In the genomic region with DNA sequence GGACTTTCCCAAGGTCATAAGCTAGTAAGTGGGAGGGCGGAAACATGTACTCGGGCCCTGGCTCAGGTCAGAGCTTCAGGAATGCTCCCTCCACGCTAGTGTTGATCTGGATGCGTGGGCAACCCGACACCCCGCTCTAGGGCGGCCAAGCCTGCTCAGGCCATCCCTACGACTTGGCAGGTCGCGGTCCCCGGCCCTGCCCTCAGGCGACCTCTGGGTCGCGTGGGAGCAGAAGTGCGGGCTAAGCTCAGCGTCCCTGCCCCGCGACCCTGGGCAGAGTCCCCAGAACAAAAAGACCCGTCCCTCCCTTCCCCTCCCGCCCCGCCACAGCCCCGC, we compare ENCODE assay signal across 8 cellular contexts. TPM values are rescaled to one million over a fixed set of nuclear protein-coding genes. Genes with fewer than 3 reads are reported as not detected.
DNase-seq lines count a peak whose midpoint lies in the region; ATAC-seq and TF ChIP-seq lines count a peak whose summit lies in the region.

No MANE protein-coding gene starts in this region.

- H3K9me2 ChIP-seq in OCI-LY1 (ENCODE audit: low read depth, low read length), result no peaks in the 10 kb centered on the region

- H3K36me3 Mint-ChIP-seq in activated naive CD4-positive, alpha-beta T cell treated with anti-CD3 and anti-CD28 coated beads, Interleukin-2, amount 50 U/mL, for 24 hours, result no peaks in the 10 kb centered on the region

- no peak for DNase-seq in activated naive CD4-positive, alpha-beta T cell treated with anti-CD3 and anti-CD28 coated beads, Interleukin-2, amount 50 U/mL, for 16 hours
- DNase-seq in dorsolateral prefrontal cortex, result no peak
- DNase-seq in uterus, result peak in 1 of 2 donors; percentile 93
- DNase-seq in HEK293T (ENCODE audit: extremely low spot score), result no peak

- no peaks in the 10 kb centered on the region for H3K9me3 Mint-ChIP-seq in activated naive CD4-positive, alpha-beta T cell treated with anti-CD3 and anti-CD28 coated beads, Interleukin-2, amount 50 U/mL, for 24 hours

- POLR2A ChIA-PET in HEK293T (lab: Yijun Ruan, JAX), result interaction anchor here (0.7 to 3.6 kb wide), 26 partner anchors 13 to 452 kb away, joined by 3 to 43 read pairs (median 4); partner anchors contain the start of genes ACO2, PHF5A, PMM1 and RANGAP1

- intact Hi-C loops in dorsolateral prefrontal cortex (cut with DNase I) (loop anchor here in 1 of 2 donors (2.0 kb wide), 1 partner anchor 14 kb away; no protein-coding TSS in a partner anchor), uterus (cut with DNase I; ENCODE audit: low total_unique reads) (no loop called here)

- no peak for TF ChIP-seq CTCF in OCI-LY1 (IDR thresholded peaks at IDR 0.05; ENCODE audit: low read length)
- TF ChIP-seq CTCF in dorsolateral prefrontal cortex (IDR thresholded peaks at IDR 0.05 in 54 of 56, conservative IDR thresholded peaks at IDR 0.05 in 2 of 56; ENCODE audit: low read depth in 1 of 56, partially characterized antibody in 56 of 56), result peak in 1 of 56 donors; percentile 8
- TF ChIP-seq CTCF in uterus (IDR thresholded peaks at IDR 0.05), result no peak

- CTCF ChIA-PET in HEK293T (lab: Yijun Ruan, JAX), result interaction anchor here (1.2 to 1.4 kb wide), 2 partner anchors 15 to 146 kb away, joined by 3 to 4 read pairs; no protein-coding TSS in a partner anchor

- no peaks in the 10 kb centered on the region for H3K27me3 Mint-ChIP-seq in activated naive CD4-positive, alpha-beta T cell treated with anti-CD3 and anti-CD28 coated beads, Interleukin-2, amount 50 U/mL, for 24 hours

- peaks cover 23% of the 10 kb centered on the region for H3K4me1 Mint-ChIP-seq in activated naive CD4-positive, alpha-beta T cell treated with anti-CD3 and anti-CD28 coated beads, Interleukin-2, amount 50 U/mL, for 24 hours

- H3K27ac Mint-ChIP-seq in activated naive CD4-positive, alpha-beta T cell treated with anti-CD3 and anti-CD28 coated beads, Interleukin-2, amount 50 U/mL, for 24 hours, result no peak overlapping the region

- no peaks in the 10 kb centered on the region for H3F3A ChIP-seq in OCI-LY1 (ENCODE audit: insufficient read depth, low read length)

- H3K4me2 ChIP-seq in OCI-LY1 (ENCODE audit: low read length), result peak overlapping the region; percentile 72

- peak overlapping the region; percentile 65 for H3K9ac ChIP-seq in OCI-LY1 (ENCODE audit: low read length)

- peak; percentile 16 for ATAC-seq in HG02852 (IDR thresholded peaks at IDR 0.05; ENCODE audit: unreplicated experiment)

- peaks cover 22% of the 10 kb centered on the region for H3K4me1 ChIP-seq in OCI-LY1 (ENCODE audit: insufficient read depth, low read length, severe bottlenecking)
- peaks cover 15% of the 10 kb centered on the region for H3K4me1 ChIP-seq in mononuclear cell (ENCODE audit: insufficient read depth, low read length)
- peaks cover 0 to 13% of the 10 kb centered on the region in 2 donors for H3K4me1 ChIP-seq in uterus

- no peak overlapping the region for H2AFZ ChIP-seq in OCI-LY1 (ENCODE audit: low read length)

- H4K20me1 ChIP-seq in OCI-LY1 (ENCODE audit: insufficient read depth, low read length), result no peaks in the 10 kb centered on the region

- peak overlapping the region; percentile 90 for H3K4me3 Mint-ChIP-seq in activated naive CD4-positive, alpha-beta T cell treated with anti-CD3 and anti-CD28 coated beads, Interleukin-2, amount 50 U/mL, for 24 hours

- no peaks in the 10 kb centered on the region for H3K9me3 ChIP-seq in OCI-LY1 (ENCODE audit: low read length)
- no peaks in the 10 kb centered on the region for H3K9me3 ChIP-seq in mononuclear cell (ENCODE audit: low read depth, low read length)
- H3K9me3 ChIP-seq in uterus, result no peaks in the 10 kb centered on the region

- no peaks in the 10 kb centered on the region for H3K79me2 ChIP-seq in OCI-LY1 (ENCODE audit: insufficient read depth, low read length)

- H3K36me3 ChIP-seq in OCI-LY1 (ENCODE audit: insufficient read depth, low read length) (no peaks in the 10 kb centered on the region), uterus (no peaks in the 10 kb centered on the region)

- TF ChIP-seq POLR2A in uterus (IDR thresholded peaks at IDR 0.05), result peak; percentile 72 to 88

- H3K27me3 ChIP-seq in OCI-LY1 (ENCODE audit: insufficient read depth, low read length) (no peaks in the 10 kb centered on the region; the same call in 1 of the 2 replicates), dorsolateral prefrontal cortex (no peaks in the 10 kb centered on the region), mononuclear cell (ENCODE audit: insufficient read depth, low read length) (no peaks in the 10 kb centered on the region), uterus (no peaks in the 10 kb centered on the region)

- peak overlapping the region; percentile 70 for H3K4me3 ChIP-seq in OCI-LY1 (ENCODE audit: low read depth, low read length, poor library complexity, severe bottlenecking)
- H3K4me3 ChIP-seq in dorsolateral prefrontal cortex, result peak overlapping the region; percentile 46 to 96 (median 86)
- H3K4me3 ChIP-seq in mononuclear cell (ENCODE audit: low read length), result peak overlapping the region; percentile 34
- H3K4me3 ChIP-seq in uterus, result peak overlapping the region; percentile 62 to 70

- H3K27ac ChIP-seq in OCI-LY1 (ENCODE audit: low read depth, low read length, poor library complexity, severe bottlenecking) (peak overlapping the region; percentile 26), dorsolateral prefrontal cortex (peak overlapping the region; percentile 96 to 100 (median 99)), uterus (peak overlapping the region; percentile 97 to 100)

TF ChIP-seq in HEK293T, 16 proteins besides CTCF, POLR2A, EP300 and RAD21:
- TF ChIP-seq BHLHE40 (IDR thresholded peaks at IDR 0.05; ENCODE audit: borderline replicate concordance) (no peak), TARDBP (IDR thresholded peaks at IDR 0.05) (no peak), PKNOX1 (IDR thresholded peaks at IDR 0.05) (no peak), ARNT (IDR thresholded peaks at IDR 0.05) (no peak), SUZ12 (IDR thresholded peaks at IDR 0.05) (no peak), FOXA1 (IDR thresholded peaks at IDR 0.05) (no peak), ZNF384 (IDR thresholded peaks at IDR 0.05) (no peak), FOXK2 (IDR thresholded peaks at IDR 0.05) (no peak), CTBP1 (IDR thresholded peaks at IDR 0.05; ENCODE audit: borderline replicate concordance) (no peak), LEF1 (IDR thresholded peaks at IDR 0.05; ENCODE audit: borderline replicate concordance) (no peak), SP1 (IDR thresholded peaks at IDR 0.05) (no peak), HDGF (IDR thresholded peaks at IDR 0.05; ENCODE audit: borderline replicate concordance) (no peak), FOXM1 (IDR thresholded peaks at IDR 0.05; ENCODE audit: borderline replicate concordance) (no peak), NFRKB (IDR thresholded peaks at IDR 0.05) (no peak), L3MBTL2 (conservative IDR thresholded peaks at IDR 0.05) (no peak), ELF4 (IDR thresholded peaks at IDR 0.05) (no peak)

RNA-seq across cellular contexts. Expression of gene TEF, which starts 0.8 kb away (rescaled TPM):
- 100 to 1,000 TPM in 77 of 120 experiments, 10 to 100 TPM in 43; 47.8 to 173 (median 111) TPM for total RNA-seq in dorsolateral prefrontal cortex
- total RNA-seq in mononuclear cell, result 3.5 TPM
- 10 to 100 TPM in 2 of 4 donors, 1 to 10 TPM in 2; 8.5 to 73.7 (median 15.1) TPM for total RNA-seq in uterus

Comparison
In these comparisons a context has a peak if more than half of its experiments do, and no peak if none do; other contexts are left out.
1. H3K27ac ChIP-seq: peak in every context shown above with its lines; median percentile 99 in dorsolateral prefrontal cortex; 98 in uterus; 26 in OCI-LY1.
2. H3K4me3 ChIP-seq: peak in every context shown above with its lines; median percentile 86 in dorsolateral prefrontal cortex; 70 in OCI-LY1; 66 in uterus; 34 in mononuclear cell.